14 cellular contexts compared by ENCODE assay signal in the genomic region with DNA sequence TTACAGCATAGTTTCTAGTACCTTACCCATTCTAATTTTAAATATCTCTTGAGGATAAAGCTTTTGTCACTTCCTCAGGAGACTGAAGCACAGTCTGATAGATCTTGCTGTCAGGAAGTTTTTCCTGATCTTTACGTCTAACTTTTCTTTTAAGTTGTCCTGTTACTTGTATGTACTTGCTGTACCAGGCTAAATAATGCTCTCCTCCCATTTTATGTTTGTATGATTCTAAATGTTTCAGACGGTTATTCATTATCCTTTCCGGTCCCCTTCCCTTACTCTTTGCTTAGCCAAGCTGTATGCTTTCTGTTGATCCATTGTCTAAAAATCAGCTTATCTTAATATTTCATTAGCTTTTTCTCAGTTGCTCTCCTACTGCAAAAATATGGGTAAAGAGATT.
"Had no signal": no experiment of that assay in that cellular context is flagged by ENCODE, and none has a peak within 500 bp of the region (broad histone marks: within the 10 kb centered on the region; RNA-seq: fewer than 3 reads in every experiment).

No MANE protein-coding gene starts in this region.

- H3K9me3 ChIP-seq: ascending aorta, left lung, right lobe of liver, SJCRH30, upper lobe of right lung had no signal

- ATAC-seq: activated CD4-positive, alpha-beta T cell treated with anti-CD3 and anti-CD28 coated beads for 36 hours; activated CD8-positive, alpha-beta T cell treated with anti-CD3 and anti-CD28 coated beads, Interleukin-2, amount 10 ng/mL, durations not matched to agents 7 days and 5 days; activated naive CD8-positive, alpha-beta T cell treated with anti-CD3 and anti-CD28 coated beads, Interleukin-2, amount 50 U/mL, for 24 hours; effector memory CD8-positive, alpha-beta T cell; foreskin keratinocyte; left lung; right lobe of liver; upper lobe of right lung had no signal

- H3K4me3 ChIP-seq: ascending aorta, left lung, right lobe of liver, SJCRH30, upper lobe of right lung had no signal

- H3K27ac ChIP-seq: ascending aorta, foreskin keratinocyte, left lung, SJCRH30, upper lobe of right lung had no signal

- DNase-seq: activated CD4-positive, alpha-beta T cell treated with anti-CD3 and anti-CD28 coated beads for 36 hours; activated CD8-positive, alpha-beta T cell treated with anti-CD3 and anti-CD28 coated beads, Interleukin-2, amount 10 ng/mL, durations not matched to agents 7 days and 5 days; activated naive CD4-positive, alpha-beta T cell treated with Interleukin-2 at 50 U/mL for 16 hours; activated naive CD8-positive, alpha-beta T cell treated with anti-CD3 and anti-CD28 coated beads, Interleukin-2, amount 50 U/mL, for 24 hours; effector memory CD8-positive, alpha-beta T cell; head of caudate nucleus; left lung; right lobe of liver; SJCRH30; stimulated activated naive CD4-positive, alpha-beta T cell treated with Interleukin-2 at 50 U/mL for 16 hours; T-helper 9 cell; upper lobe of right lung had no signal

- H3K36me3 ChIP-seq: ascending aorta, left lung, right lobe of liver, SJCRH30, upper lobe of right lung had no signal

- H3K27me3 ChIP-seq: ascending aorta, foreskin keratinocyte, right lobe of liver, SJCRH30, upper lobe of right lung had no signal
